Comparison of ENCODE assay signal across 8 cellular contexts in genomic region chr15:64096486-64097431, GRCh38. TPM values are rescaled to one million over a fixed set of nuclear protein-coding genes. Genes with fewer than 3 reads are reported as not detected.
DNase-seq lines count a peak whose midpoint lies in the region; ATAC-seq and TF ChIP-seq lines count a peak whose summit lies in the region.

No MANE protein-coding gene starts in this region.

- POLR2A ChIA-PET in Caco-2 (lab: Charles Lee) = no interaction called here

- peak overlapping the region; percentile 99 for H3K4me3 Mint-ChIP-seq in Caco-2 (ENCODE audit: unreplicated experiment)
- H3K4me3 Mint-ChIP-seq in activated T-helper 17 cell treated with anti-CD3 and anti-CD28 coated beads, Interleukin-2, amount 50 U/mL, for 72 hours = peak overlapping the region; percentile 97
- H3K4me3 Mint-ChIP-seq in stimulated activated naive B cell treated with anti-CD40 and anti-IgM and Interleukin-4, amounts not matched to agents 10 μg/mL and 1 μg/mL and 100 μg/mL, for 72 hours = peak overlapping the region; percentile 97 to 100

- BruUV-seq in Caco-2 (replicated peaks; lab: Mats Ljungman, UMichigan) = no TSS peak

- H3K4me1 ChIP-seq in Caco-2 (peaks cover 18% of the 10 kb centered on the region), iPS-15b (ENCODE audit: control insufficient read depth, insufficient read depth, low read length) (peaks cover 3% of the 10 kb centered on the region)

- peaks cover 11% of the 10 kb centered on the region for H3K4me1 Mint-ChIP-seq in Caco-2 (ENCODE audit: low read depth, unreplicated experiment)
- peaks cover 25% of the 10 kb centered on the region for H3K4me1 Mint-ChIP-seq in activated T-helper 17 cell treated with anti-CD3 and anti-CD28 coated beads, Interleukin-2, amount 50 U/mL, for 72 hours
- peaks cover 30 to 60% of the 10 kb centered on the region in 2 donors for H3K4me1 Mint-ChIP-seq in stimulated activated naive B cell treated with anti-CD40 and anti-IgM and Interleukin-4, amounts not matched to agents 10 μg/mL and 1 μg/mL and 100 μg/mL, for 72 hours

- H3K36me3 ChIP-seq in Caco-2 (ENCODE audit: control insufficient read depth, insufficient read depth, low read length) (no peaks in the 10 kb centered on the region), iPS-15b (ENCODE audit: control insufficient read depth, insufficient read depth, low read length) (no peaks in the 10 kb centered on the region)

- H3K27ac Mint-ChIP-seq in Caco-2 (ENCODE audit: unreplicated experiment) = peak overlapping the region; percentile 96
- H3K27ac Mint-ChIP-seq in activated T-helper 17 cell treated with anti-CD3 and anti-CD28 coated beads, Interleukin-2, amount 50 U/mL, for 72 hours = peak overlapping the region; percentile 99
- H3K27ac Mint-ChIP-seq in stimulated activated naive B cell treated with anti-CD40 and anti-IgM and Interleukin-4, amounts not matched to agents 10 μg/mL and 1 μg/mL and 100 μg/mL, for 72 hours = peak overlapping the region; percentile 100

- intact Hi-C loops in Caco-2 (cut with micrococcal nuclease; ENCODE audit: unreplicated experiment) = no loop called here

- peak in 1 of 2 experiments; percentile 8 for DNase-seq in Caco-2
- peak; percentile 57 for DNase-seq in HT-29 (ENCODE audit: low spot score)
- DNase-seq in stimulated activated naive B cell treated with anti-CD40 and anti-IgM and Interleukin-4, amounts not matched to agents 10 μg/mL and 1 μg/mL and 100 μg/mL, for 72 hours = no peak
- no peak for DNase-seq in activated CD4-positive, CD25-positive, alpha-beta regulatory T cell (lab: John Stamatoyannopoulos, UW)
- DNase-seq in SK-N-DZ (ENCODE audit: low spot score) = no peak

- ATAC-seq in activated T-helper 17 cell treated with anti-CD3 and anti-CD28 coated beads, Interleukin-2, amount 50 U/mL, for 72 hours (replicated peaks) = no peak
- no peak for ATAC-seq in stimulated activated naive B cell treated with anti-CD40 and anti-IgM and Interleukin-4, amounts not matched to agents 10 μg/mL and 1 μg/mL and 100 μg/mL, for 72 hours (replicated peaks)
- ATAC-seq in HG03342 (IDR thresholded peaks at IDR 0.05; ENCODE audit: unreplicated experiment) = no peak

- H3K4me3 ChIP-seq in Caco-2 (ENCODE audit: low read depth, low read length) (peak overlapping the region; percentile 79), iPS-15b (ENCODE audit: low read depth, low read length) (peak overlapping the region; percentile 89)

- no peaks in the 10 kb centered on the region for H3K9me3 Mint-ChIP-seq in Caco-2 (ENCODE audit: unreplicated experiment)
- H3K9me3 Mint-ChIP-seq in activated T-helper 17 cell treated with anti-CD3 and anti-CD28 coated beads, Interleukin-2, amount 50 U/mL, for 72 hours = no peaks in the 10 kb centered on the region
- no peaks in the 10 kb centered on the region for H3K9me3 Mint-ChIP-seq in stimulated activated naive B cell treated with anti-CD40 and anti-IgM and Interleukin-4, amounts not matched to agents 10 μg/mL and 1 μg/mL and 100 μg/mL, for 72 hours

- no peak overlapping the region for H3K9ac ChIP-seq in iPS-15b (ENCODE audit: low read depth, low read length)

- H3K9me3 ChIP-seq in Caco-2 (no peaks in the 10 kb centered on the region), iPS-15b (ENCODE audit: control insufficient read depth, insufficient read depth, low read length) (no peaks in the 10 kb centered on the region)

- H3K27me3 ChIP-seq in Caco-2 (replicated peaks; ENCODE audit: control insufficient read depth, insufficient read depth, low read length) (no peaks in the 10 kb centered on the region), iPS-15b (ENCODE audit: control insufficient read depth, insufficient read depth, low read length) (no peaks in the 10 kb centered on the region)

- CTCF ChIA-PET in Caco-2 (lab: Charles Lee) = interaction anchor here (1.4 to 1.5 kb wide), 2 partner anchors 15 to 57 kb away, joined by 4 read pairs; no protein-coding TSS in a partner anchor

- no peaks in the 10 kb centered on the region for H3K27me3 Mint-ChIP-seq in Caco-2 (ENCODE audit: insufficient read depth, unreplicated experiment)
- H3K27me3 Mint-ChIP-seq in activated T-helper 17 cell treated with anti-CD3 and anti-CD28 coated beads, Interleukin-2, amount 50 U/mL, for 72 hours = no peaks in the 10 kb centered on the region
- H3K27me3 Mint-ChIP-seq in stimulated activated naive B cell treated with anti-CD40 and anti-IgM and Interleukin-4, amounts not matched to agents 10 μg/mL and 1 μg/mL and 100 μg/mL, for 72 hours = no peaks in the 10 kb centered on the region

- TF ChIP-seq CTCF in Caco-2 (IDR thresholded peaks at IDR 0.05; ENCODE audit: insufficient read depth in 1 of 2, low read depth in 1 of 2, low read length in 1 of 2, severe bottlenecking in 1 of 2, unreplicated experiment in 1 of 2) = peak in 1 of 2 experiments; percentile 20

- H3K36me3 Mint-ChIP-seq in Caco-2 (ENCODE audit: insufficient read depth, unreplicated experiment) = peaks cover 21% of the 10 kb centered on the region
- H3K36me3 Mint-ChIP-seq in activated T-helper 17 cell treated with anti-CD3 and anti-CD28 coated beads, Interleukin-2, amount 50 U/mL, for 72 hours (ENCODE audit: low read depth) = peaks cover 27% of the 10 kb centered on the region
- peaks cover 8 to 12% of the 10 kb centered on the region in 2 donors for H3K36me3 Mint-ChIP-seq in stimulated activated naive B cell treated with anti-CD40 and anti-IgM and Interleukin-4, amounts not matched to agents 10 μg/mL and 1 μg/mL and 100 μg/mL, for 72 hours

RNA-seq across cellular contexts. Expression of gene SNX1, which starts 1.0 kb away (rescaled TPM):
- 72.0 and 75.7 TPM in 2 replicates for total RNA-seq in Caco-2 (2022)
- 36.2 and 60.9 TPM in 2 replicates for total RNA-seq in HT-29 (2014; rRNA removed; shearing (Covaris generic))
- 100 to 1,000 TPM in 1 of 2 donors, 10 to 100 TPM in 1; 91.3 to 126 TPM for total RNA-seq in activated T-helper 17 cell treated with anti-CD3 and anti-CD28 coated beads, Interleukin-2, amount 50 U/mL, for 72 hours
- polyA plus RNA-seq in SK-N-DZ (2014; cell fraction: cytosol; rRNA removed) = 33.8 and 34.1 TPM in 2 replicates
- 42.3 and 96.4 TPM in 2 replicates for polyA plus RNA-seq in SK-N-DZ (2014; cell fraction: nucleus; rRNA removed)

RNA-seq across cellular contexts. Expression of gene CIAO2A, which starts 3.1 kb away (rescaled TPM):
- 61.6 and 63.7 TPM in 2 replicates for total RNA-seq in Caco-2 (2022)
- total RNA-seq in HT-29 (2014; rRNA removed; shearing (Covaris generic)) = 137 and 147 TPM in 2 replicates
- 10 to 100 TPM; 71.7 to 99.1 TPM for total RNA-seq in activated T-helper 17 cell treated with anti-CD3 and anti-CD28 coated beads, Interleukin-2, amount 50 U/mL, for 72 hours
- 177 and 192 TPM in 2 replicates for polyA plus RNA-seq in SK-N-DZ (2014; cell fraction: cytosol; rRNA removed)
- polyA plus RNA-seq in SK-N-DZ (2014; cell fraction: nucleus; rRNA removed) = 156 and 162 TPM in 2 replicates

RNA-seq across cellular contexts. Expression of gene DAPK2, which starts 50.5 kb away (rescaled TPM):
- 1.4 and 2.2 TPM in 2 replicates for total RNA-seq in Caco-2 (2022)
- 0.52 and 4.4 TPM in 2 replicates for total RNA-seq in HT-29 (2014; rRNA removed; shearing (Covaris generic))
- 10 to 100 TPM in 1 of 2 donors, under 1 TPM in 1; 0.82 to 10.6 TPM for total RNA-seq in activated T-helper 17 cell treated with anti-CD3 and anti-CD28 coated beads, Interleukin-2, amount 50 U/mL, for 72 hours
- polyA plus RNA-seq in SK-N-DZ (2014; cell fraction: cytosol; rRNA removed) = 0.28 and 0.65 TPM in 2 replicates
- 0.62 and 0.67 TPM in 2 replicates for polyA plus RNA-seq in SK-N-DZ (2014; cell fraction: nucleus; rRNA removed)

RNA-seq across cellular contexts. Expression of gene SNX22, which starts 54.8 kb away (rescaled TPM):
- 0.91 and 1.2 TPM in 2 replicates for total RNA-seq in Caco-2 (2022)
- 0.03 and 0.18 TPM in 2 replicates for total RNA-seq in HT-29 (2014; rRNA removed; shearing (Covaris generic))
- total RNA-seq in activated T-helper 17 cell treated with anti-CD3 and anti-CD28 coated beads, Interleukin-2, amount 50 U/mL, for 72 hours = under 1 TPM; 0.26 to 0.77 TPM
- 4.5 and 6.9 TPM in 2 replicates for polyA plus RNA-seq in SK-N-DZ (2014; cell fraction: cytosol; rRNA removed)
- polyA plus RNA-seq in SK-N-DZ (2014; cell fraction: nucleus; rRNA removed) = 22.6 and 27.8 TPM in 2 replicates
